15 cellular contexts compared by ENCODE assay signal in the genomic region with DNA sequence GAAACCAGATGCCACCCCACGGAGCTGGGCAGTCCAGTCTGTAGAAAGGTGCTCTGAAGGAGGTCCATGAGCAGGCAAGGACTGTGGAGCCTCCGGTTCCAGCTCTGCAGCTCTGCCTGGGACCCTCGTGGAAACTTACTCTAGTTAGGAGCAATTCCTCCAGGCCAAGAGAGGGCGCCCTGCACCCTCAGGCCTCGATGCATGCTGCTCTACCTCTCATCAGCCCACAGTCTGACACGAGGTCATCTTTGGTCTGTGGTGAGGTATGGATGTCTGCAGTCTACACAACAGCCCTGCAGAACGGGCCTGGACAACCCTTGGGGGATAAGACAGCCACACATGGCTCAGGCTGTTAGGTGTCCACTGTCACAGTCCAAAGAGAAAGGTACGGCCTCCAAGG. TPM values are rescaled to one million over a fixed set of nuclear protein-coding genes. Genes with fewer than 3 reads are reported as not detected.
DNase-seq lines count a peak whose midpoint lies in the region; ATAC-seq and TF ChIP-seq lines count a peak whose summit lies in the region.
"Had no signal": no experiment of that assay in that cellular context is flagged by ENCODE, and none has a peak within 500 bp of the region (broad histone marks: within the 10 kb centered on the region; RNA-seq: fewer than 3 reads in every experiment).

No MANE protein-coding gene starts in this region.

- POLR2A ChIA-PET in activated CD8-positive, alpha-beta T cell treated with anti-CD3 and anti-CD28 coated beads for 36 hours (lab: Charles Lee): no interaction called here

- peak; percentile 11 for DNase-seq in NCI-H748 (lab: John Stamatoyannopoulos, UW; ENCODE audit: unreplicated experiment)
- DNase-seq in NCI-H748 treated with DMSO at 0.1 percent for 48 hours (lab: John Stamatoyannopoulos, UW): no peak
- peak; percentile 49 for DNase-seq in activated CD8-positive, alpha-beta T cell treated with anti-CD3 and anti-CD28 coated beads for 36 hours
- no peak for DNase-seq in osteoblast (ENCODE audit: insufficient read length, low spot score, missing footprints)
- no peak for DNase-seq in mucosa of gallbladder (ENCODE audit: low spot score)
- DNase-seq: activated naive CD4-positive, alpha-beta T cell treated with anti-CD3 and anti-CD28 coated beads, Interleukin-2, amount 10 ng/mL, durations not matched to agents 7 days and 5 days; islet precursor cell; naive thymus-derived CD4-positive, alpha-beta T cell; NCI-H187 treated with DMSO at 0.1 percent for 48 hours; SHP77; upper lobe of left lung had no signal

- H3K4me3 Mint-ChIP-seq in activated CD8-positive, alpha-beta T cell treated with anti-CD3 and anti-CD28 coated beads for 36 hours: no peak overlapping the region
- H3K4me3 Mint-ChIP-seq in activated T-helper 17 cell treated with anti-CD3 and anti-CD28 coated beads, Interleukin-2, amount 50 U/mL, for 72 hours: no peak overlapping the region
- H3K4me3 Mint-ChIP-seq: activated naive CD4-positive, alpha-beta T cell treated with anti-CD3 and anti-CD28 coated beads, Interleukin-2, amount 10 ng/mL, durations not matched to agents 7 days and 5 days; naive thymus-derived CD4-positive, alpha-beta T cell had no signal

- no peaks in the 10 kb centered on the region for H3K79me2 ChIP-seq in osteoblast (ENCODE audit: insufficient read depth, low read length)

- TF ChIP-seq CTCF in LNCAP (IDR thresholded peaks at IDR 0.05): peak; percentile 12; the same call in 1 of the 2 replicates
- TF ChIP-seq CTCF in activated CD8-positive, alpha-beta T cell treated with anti-CD3 and anti-CD28 coated beads for 36 hours (IDR thresholded peaks at IDR 0.05): no peak
- TF ChIP-seq CTCF in osteoblast (IDR thresholded peaks at IDR 0.05; ENCODE audit: extremely low read depth, low read depth, low read length): peak; percentile 16

- CTCF ChIA-PET in activated CD8-positive, alpha-beta T cell treated with anti-CD3 and anti-CD28 coated beads for 36 hours (lab: Charles Lee): interaction anchor here (1.0 to 2.1 kb wide), 5 partner anchors 13 to 90 kb away, joined by 3 to 12 read pairs (median 3); no protein-coding TSS in a partner anchor

- no peaks in the 10 kb centered on the region for H3K27me3 ChIP-seq in osteoblast (ENCODE audit: insufficient read depth, low read length)
- H3K27me3 ChIP-seq: upper lobe of left lung had no signal

- no peaks in the 10 kb centered on the region for H3K4me1 ChIP-seq in osteoblast (ENCODE audit: insufficient read depth, low read length)
- H3K4me1 ChIP-seq: upper lobe of left lung had no signal

- H3K27ac ChIP-seq in osteoblast (ENCODE audit: low read depth, low read length): no peak overlapping the region
- H3K27ac ChIP-seq: upper lobe of left lung, VCaP had no signal

- H3K9me3 Mint-ChIP-seq in activated CD8-positive, alpha-beta T cell treated with anti-CD3 and anti-CD28 coated beads for 36 hours: no peaks in the 10 kb centered on the region
- H3K9me3 Mint-ChIP-seq in activated T-helper 17 cell treated with anti-CD3 and anti-CD28 coated beads, Interleukin-2, amount 50 U/mL, for 72 hours: no peaks in the 10 kb centered on the region
- H3K9me3 Mint-ChIP-seq: activated naive CD4-positive, alpha-beta T cell treated with anti-CD3 and anti-CD28 coated beads, Interleukin-2, amount 10 ng/mL, durations not matched to agents 7 days and 5 days; naive thymus-derived CD4-positive, alpha-beta T cell had no signal

- peaks cover 2% of the 10 kb centered on the region for H3K27me3 Mint-ChIP-seq in activated CD8-positive, alpha-beta T cell treated with anti-CD3 and anti-CD28 coated beads for 36 hours
- H3K27me3 Mint-ChIP-seq in activated T-helper 17 cell treated with anti-CD3 and anti-CD28 coated beads, Interleukin-2, amount 50 U/mL, for 72 hours: peaks cover 9% of the 10 kb centered on the region
- H3K27me3 Mint-ChIP-seq: activated naive CD4-positive, alpha-beta T cell treated with anti-CD3 and anti-CD28 coated beads, Interleukin-2, amount 10 ng/mL, durations not matched to agents 7 days and 5 days; naive thymus-derived CD4-positive, alpha-beta T cell had no signal

- ATAC-seq in activated CD8-positive, alpha-beta T cell treated with anti-CD3 and anti-CD28 coated beads for 36 hours: peak; percentile 51
- no peak for ATAC-seq in HG03520 (IDR thresholded peaks at IDR 0.05; ENCODE audit: unreplicated experiment)
- no peak for ATAC-seq in activated T-helper 17 cell treated with anti-CD3 and anti-CD28 coated beads, Interleukin-2, amount 50 U/mL, for 72 hours (replicated peaks)
- ATAC-seq: naive thymus-derived CD4-positive, alpha-beta T cell had no signal

- no peak overlapping the region for H3K4me3 ChIP-seq in osteoblast (ENCODE audit: insufficient read depth, low read length)
- H3K4me3 ChIP-seq: upper lobe of left lung had no signal

- H4K20me1 ChIP-seq in osteoblast (ENCODE audit: insufficient read depth, low read length): peaks cover 3% of the 10 kb centered on the region

- H3K4me2 ChIP-seq in osteoblast (ENCODE audit: insufficient read depth, low read length): no peak overlapping the region

- no peaks in the 10 kb centered on the region for H3K4me1 Mint-ChIP-seq in activated CD8-positive, alpha-beta T cell treated with anti-CD3 and anti-CD28 coated beads for 36 hours (ENCODE audit: low read depth)
- no peaks in the 10 kb centered on the region for H3K4me1 Mint-ChIP-seq in activated T-helper 17 cell treated with anti-CD3 and anti-CD28 coated beads, Interleukin-2, amount 50 U/mL, for 72 hours
- H3K4me1 Mint-ChIP-seq: activated naive CD4-positive, alpha-beta T cell treated with anti-CD3 and anti-CD28 coated beads, Interleukin-2, amount 10 ng/mL, durations not matched to agents 7 days and 5 days; naive thymus-derived CD4-positive, alpha-beta T cell had no signal

- no peak overlapping the region for H2AFZ ChIP-seq in osteoblast (ENCODE audit: low read length)

- H3K36me3 Mint-ChIP-seq in activated CD8-positive, alpha-beta T cell treated with anti-CD3 and anti-CD28 coated beads for 36 hours (ENCODE audit: low read depth): no peaks in the 10 kb centered on the region
- H3K36me3 Mint-ChIP-seq in activated T-helper 17 cell treated with anti-CD3 and anti-CD28 coated beads, Interleukin-2, amount 50 U/mL, for 72 hours (ENCODE audit: low read depth): no peaks in the 10 kb centered on the region
- H3K36me3 Mint-ChIP-seq: activated naive CD4-positive, alpha-beta T cell treated with anti-CD3 and anti-CD28 coated beads, Interleukin-2, amount 10 ng/mL, durations not matched to agents 7 days and 5 days; naive thymus-derived CD4-positive, alpha-beta T cell had no signal

- peaks cover 38% of the 10 kb centered on the region for H3K36me3 ChIP-seq in osteoblast (ENCODE audit: insufficient read depth, low read length)

- H3K27ac Mint-ChIP-seq in activated CD8-positive, alpha-beta T cell treated with anti-CD3 and anti-CD28 coated beads for 36 hours: no peak overlapping the region
- no peak overlapping the region for H3K27ac Mint-ChIP-seq in activated T-helper 17 cell treated with anti-CD3 and anti-CD28 coated beads, Interleukin-2, amount 50 U/mL, for 72 hours
- H3K27ac Mint-ChIP-seq: activated naive CD4-positive, alpha-beta T cell treated with anti-CD3 and anti-CD28 coated beads, Interleukin-2, amount 10 ng/mL, durations not matched to agents 7 days and 5 days; naive thymus-derived CD4-positive, alpha-beta T cell had no signal

- intact Hi-C loops in activated CD8-positive, alpha-beta T cell treated with anti-CD3 and anti-CD28 coated beads for 36 hours (cut with micrococcal nuclease): no loop called here

- H3K9me3 ChIP-seq in osteoblast (ENCODE audit: low read depth, low read length): no peaks in the 10 kb centered on the region
- H3K9me3 ChIP-seq: upper lobe of left lung had no signal

RNA-seq across cellular contexts. Expression of a gene that starts 50.6 kb away (rescaled TPM):
- 1 to 10 TPM; 7.9 to 8.3 TPM for total RNA-seq in activated CD8-positive, alpha-beta T cell treated with anti-CD3 and anti-CD28 coated beads for 36 hours
- total RNA-seq in osteoblast (37.6 and 38.3 TPM in 2 replicates), mucosa of gallbladder (16.9 TPM)
- total RNA-seq in activated T-helper 17 cell treated with anti-CD3 and anti-CD28 coated beads, Interleukin-2, amount 50 U/mL, for 72 hours: 1 to 10 TPM; 7.7 to 8.3 TPM

Comparison
In these comparisons a context has a peak if more than half of its experiments do, and no peak if none do; other contexts are left out.
1. DNase-seq: peak in NCI-H748 (single experiment) and activated CD8-positive, alpha-beta T cell treated with anti-CD3 and anti-CD28 coated beads for 36 hours (single experiment); none in NCI-H748 treated with DMSO at 0.1 percent for 48 hours (single experiment), osteoblast (single experiment) and mucosa of gallbladder (single experiment).